ENCODE assay signal across 28 cellular contexts in the genomic region with DNA sequence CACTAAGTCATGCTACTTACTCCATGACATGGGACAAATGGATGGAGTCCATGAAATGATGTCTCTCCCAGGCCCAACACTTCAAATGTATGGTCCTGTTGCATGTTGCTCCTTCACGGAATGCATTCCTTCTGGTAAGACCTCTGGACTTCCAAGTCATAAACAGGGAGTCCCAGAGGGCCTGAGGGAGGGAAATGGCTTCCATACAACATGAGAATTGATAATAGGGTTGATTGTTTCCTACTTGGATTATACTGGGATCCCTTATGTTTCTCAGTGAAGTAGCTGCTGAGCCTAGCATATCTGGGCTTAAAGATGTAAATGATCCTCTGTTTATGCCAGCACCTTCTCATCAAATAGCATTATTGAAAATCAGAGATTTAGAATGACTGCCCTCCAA.
"Had no signal": no experiment of that assay in that cellular context is flagged by ENCODE, and none has a peak within 500 bp of the region (broad histone marks: within the 10 kb centered on the region; RNA-seq: fewer than 3 reads in every experiment).

No MANE protein-coding gene starts in this region.

- H3K27me3 ChIP-seq: ascending aorta had no signal

- DNase-seq: activated CD4-positive, alpha-beta memory T cell treated with anti-CD3 and anti-CD28 coated beads, Interleukin-2, amount 10 ng/mL, durations not matched to agents 7 days and 5 days; activated CD4-positive, alpha-beta T cell treated with anti-CD3 and anti-CD28 coated beads for 1 hour; activated CD4-positive, alpha-beta T cell treated with anti-CD3 and anti-CD28 coated beads for 36 hours; activated CD4-positive, alpha-beta T cell treated with anti-CD3 and anti-CD28 coated beads for 48 hours; activated CD4-positive, alpha-beta T cell treated with anti-CD3 and anti-CD28 coated beads, Interleukin-2, amount 10 ng/mL, durations not matched to agents 7 days and 5 days; activated CD4-positive, alpha-beta T cell treated with anti-CD3 and anti-CD28 coated beads, Interleukin-2, amount 50 U/mL, for 48 hours; activated CD4-positive, CD25-positive, alpha-beta regulatory T cell; activated CD8-positive, alpha-beta memory T cell treated with anti-CD3 and anti-CD28 coated beads for 24 hours; activated CD8-positive, alpha-beta memory T cell treated with anti-CD3 and anti-CD28 coated beads, Interleukin-2, amount 10 ng/mL, durations not matched to agents 7 days and 5 days; activated CD8-positive, alpha-beta memory T cell treated with anti-CD3 and anti-CD28 coated beads, Interleukin-2, amount 50 U/mL, for 48 hours; activated CD8-positive, alpha-beta T cell treated with anti-CD3 and anti-CD28 coated beads, Interleukin-2, amount 10 ng/mL, durations not matched to agents 7 days and 5 days; activated effector memory CD4-positive, alpha-beta T cell treated with Interleukin-2 at 50 U/mL for 16 hours; activated gamma-delta T cell; activated naive CD4-positive, alpha-beta T cell treated with anti-CD3 and anti-CD28 coated beads, Interleukin-2, amount 10 ng/mL, durations not matched to agents 7 days and 5 days; activated naive CD4-positive, alpha-beta T cell treated with Interleukin-2 at 50 U/mL for 16 hours; activated naive CD8-positive, alpha-beta T cell treated with anti-CD3 and anti-CD28 coated beads, Interleukin-2, amount 10 ng/mL, durations not matched to agents 7 days and 5 days; activated naive CD8-positive, alpha-beta T cell treated with anti-CD3 and anti-CD28 coated beads, Interleukin-2, amount 50 U/mL, for 24 hours; activated T-cell treated with anti-CD3 and anti-CD28 coated beads, Interleukin-2, amount 50 U/mL, for 24 hours; activated T-cell treated with anti-CD3 and anti-CD28 coated beads, Interleukin-2, amount 50 U/mL, for 48 hours; amygdala; anterior cingulate cortex; central memory CD4-positive, alpha-beta T cell; SW 1271; T-helper 1 cell; T-helper 2 cell; T-helper 9 cell; WERI-Rb-1 had no signal

- H3K27ac ChIP-seq: ascending aorta, WERI-Rb-1 had no signal

- H3K9me3 ChIP-seq: ascending aorta had no signal

- H3K36me3 ChIP-seq: ascending aorta, WERI-Rb-1 had no signal

- H3K4me1 ChIP-seq: ascending aorta had no signal

- H3K4me3 ChIP-seq: ascending aorta had no signal
